9 cellular contexts compared by ENCODE assay signal in the genomic region with DNA sequence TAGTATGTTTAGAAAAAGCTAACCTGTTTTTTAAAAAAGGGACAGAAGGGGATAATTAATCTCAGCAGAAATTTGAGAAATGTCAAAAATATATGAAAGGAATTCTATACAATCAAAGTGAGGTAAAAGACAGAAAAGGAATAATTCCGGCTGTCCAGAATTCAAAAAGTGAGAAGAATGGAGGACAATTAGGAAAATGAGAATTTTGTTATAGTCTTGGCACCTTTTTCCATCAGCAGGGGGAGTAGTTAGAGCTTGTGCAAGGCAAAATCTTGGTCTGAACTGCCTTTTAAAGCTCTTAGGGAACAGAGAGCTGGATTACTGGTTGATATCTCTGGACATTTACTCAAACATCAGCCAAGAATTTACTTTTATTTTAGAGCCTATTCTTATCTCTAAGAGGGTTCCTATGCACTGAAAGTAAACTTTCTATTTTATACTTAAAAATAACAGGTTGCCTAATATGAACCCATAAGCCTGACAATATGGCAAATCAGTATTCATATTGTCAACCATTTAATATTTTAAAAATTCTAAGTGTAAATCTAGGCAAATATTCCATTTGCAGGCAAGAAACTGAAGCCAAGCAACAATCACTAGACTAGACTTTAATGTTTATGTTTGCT.
DNase-seq lines count a peak whose midpoint lies in the region; ATAC-seq and TF ChIP-seq lines count a peak whose summit lies in the region.
"Had no signal": no experiment of that assay in that cellular context is flagged by ENCODE, and none has a peak within 500 bp of the region (broad histone marks: within the 10 kb centered on the region; RNA-seq: fewer than 3 reads in every experiment).

No MANE protein-coding gene starts in this region.

- no peaks in the 10 kb centered on the region for H3K4me1 Mint-ChIP-seq in stimulated activated naive CD8-positive, alpha-beta T cell treated with anti-CD3 and anti-CD28 coated beads, Interleukin-15, amount 100 ng/mL, for 72 hours
- H3K4me1 Mint-ChIP-seq: activated naive CD8-positive, alpha-beta T cell treated with anti-CD3 and anti-CD28 coated beads, Interleukin-2, amount 10 ng/mL, durations not matched to agents 7 days and 5 days had no signal

- TF ChIP-seq CTCF in GM13976 (IDR thresholded peaks at IDR 0.05; ENCODE audit: borderline replicate concordance, control extremely low read depth, extremely low read depth, insufficient read depth, missing control alignments) (peak; percentile 19), Peyer's patch (IDR thresholded peaks at IDR 0.05) (peak in 5 of 6 experiments; percentile 3 to 51 (median 43)), fibroblast of villous mesenchyme (IDR thresholded peaks at IDR 0.05; ENCODE audit: insufficient read depth, low read depth, low read length) (peak; percentile 74), testis (IDR thresholded peaks at IDR 0.05) (peak in 2 of 3 experiments; percentile 38 to 47)

- H3K9me3 Mint-ChIP-seq in stimulated activated naive CD8-positive, alpha-beta T cell treated with anti-CD3 and anti-CD28 coated beads, Interleukin-15, amount 100 ng/mL, for 72 hours: no peaks in the 10 kb centered on the region
- H3K9me3 Mint-ChIP-seq: activated naive CD8-positive, alpha-beta T cell treated with anti-CD3 and anti-CD28 coated beads, Interleukin-2, amount 10 ng/mL, durations not matched to agents 7 days and 5 days had no signal

- no peaks in the 10 kb centered on the region for H3K27me3 Mint-ChIP-seq in stimulated activated naive CD8-positive, alpha-beta T cell treated with anti-CD3 and anti-CD28 coated beads, Interleukin-15, amount 100 ng/mL, for 72 hours

- H3K9me3 ChIP-seq in Peyer's patch: no peaks in the 10 kb centered on the region
- no peaks in the 10 kb centered on the region for H3K9me3 ChIP-seq in testis

- intact Hi-C loops in testis (cut with DNase I; ENCODE audit: low total_unique reads) (loop anchor here (10.0 kb wide), 1 partner anchor 89 kb away; no protein-coding TSS in a partner anchor), sciatic nerve (cut with DNase I) (no loop called here)

- H3K27me3 ChIP-seq in Peyer's patch: no peaks in the 10 kb centered on the region
- H3K27me3 ChIP-seq in testis: no peaks in the 10 kb centered on the region

- no peak overlapping the region for H3K27ac Mint-ChIP-seq in stimulated activated naive CD8-positive, alpha-beta T cell treated with anti-CD3 and anti-CD28 coated beads, Interleukin-15, amount 100 ng/mL, for 72 hours
- H3K27ac Mint-ChIP-seq: activated naive CD8-positive, alpha-beta T cell treated with anti-CD3 and anti-CD28 coated beads, Interleukin-2, amount 10 ng/mL, durations not matched to agents 7 days and 5 days had no signal

- H3K4me3 ChIP-seq in Peyer's patch: no peak overlapping the region
- no peak overlapping the region for H3K4me3 ChIP-seq in fibroblast of villous mesenchyme (ENCODE audit: low read depth, low read length)
- H3K4me3 ChIP-seq in testis: no peak overlapping the region

- WGBS in testis, 2 donors: 67 to 82% methylated on average over 1 of the region's 1 CpG

- DNase-seq in ACHN (peak; percentile 58), GM13976 (ENCODE audit: low spot score) (peak; percentile 26), Peyer's patch (no peak), fibroblast of villous mesenchyme (ENCODE audit: low read depth) (peak; percentile 42), testis (no peak), sciatic nerve (ENCODE audit: low spot score) (no peak)
- no peak for DNase-seq in stimulated activated naive CD8-positive, alpha-beta T cell treated with anti-CD3 and anti-CD28 coated beads, Interleukin-15, amount 100 ng/mL, for 72 hours
- DNase-seq: activated naive CD8-positive, alpha-beta T cell treated with anti-CD3 and anti-CD28 coated beads, Interleukin-2, amount 10 ng/mL, durations not matched to agents 7 days and 5 days had no signal

- no peak for ATAC-seq in stimulated activated naive CD8-positive, alpha-beta T cell treated with anti-CD3 and anti-CD28 coated beads, Interleukin-15, amount 100 ng/mL, for 72 hours
- ATAC-seq in sciatic nerve (no peak), GM18861 (IDR thresholded peaks at IDR 0.05; ENCODE audit: unreplicated experiment) (no peak)

- H3K4me1 ChIP-seq in Peyer's patch: peaks cover 0 to 6% (median 0%) of the 10 kb centered on the region in 4 donors
- H3K4me1 ChIP-seq in testis: peaks cover 7% of the 10 kb centered on the region

- H3K36me3 ChIP-seq in Peyer's patch: no peaks in the 10 kb centered on the region
- H3K36me3 ChIP-seq in testis (ENCODE audit: low read depth, missing control alignments): no peaks in the 10 kb centered on the region

- TF ChIP-seq POLR2A in Peyer's patch (IDR thresholded peaks at IDR 0.05): no peak
- TF ChIP-seq POLR2A in testis (IDR thresholded peaks at IDR 0.05): no peak

- no peak overlapping the region for H3K4me3 Mint-ChIP-seq in stimulated activated naive CD8-positive, alpha-beta T cell treated with anti-CD3 and anti-CD28 coated beads, Interleukin-15, amount 100 ng/mL, for 72 hours
- H3K4me3 Mint-ChIP-seq: activated naive CD8-positive, alpha-beta T cell treated with anti-CD3 and anti-CD28 coated beads, Interleukin-2, amount 10 ng/mL, durations not matched to agents 7 days and 5 days had no signal

- H3K27ac ChIP-seq in Peyer's patch (no peak overlapping the region), testis (no peak overlapping the region)

- in situ Hi-C loops in ACHN (cut with HindIII; ENCODE audit: low pct_ligation_motif_present, low pct_unique_long_range_greater_than_20kb, low sequenced_read_pairs) (loop anchor here (25.0 kb wide), 2 partner anchors 92 to 233 kb away; no protein-coding TSS in a partner anchor), GM13976 (cut with MboI; ENCODE audit: low sequenced_read_pairs, unreplicated experiment) (loop anchor here (25.0 kb wide), 1 partner anchor 567 kb away; no protein-coding TSS in a partner anchor)

Comparison
In these comparisons a context has a peak if more than half of its experiments do, and no peak if none do; other contexts are left out.
1. DNase-seq: peak in ACHN (single experiment), GM13976 (single experiment) and fibroblast of villous mesenchyme (single experiment); none in Peyer's patch (0 of 3), testis (single experiment), stimulated activated naive CD8-positive, alpha-beta T cell treated with anti-CD3 and anti-CD28 coated beads, Interleukin-15, amount 100 ng/mL, for 72 hours (0 of 2) and sciatic nerve (single experiment).
2. CTCF ChIP-seq: peak in every context shown above with its lines; median percentile 74 in fibroblast of villous mesenchyme; 43 in Peyer's patch; 42 in testis; 19 in GM13976.